1 cellular context compared by ENCODE assay signal in genomic region chr16:4614571-4615388, GRCh38.
A peak's percentile ranks its signal among the peaks of the same experiment; 100 is the strongest.
TF ChIP-seq lines count a peak whose summit lies in the region.

UBALD1 (minus strand) TSS chr16:4614888; CDS start chr16:4614797, 91 bp downstream.

TF ChIP-seq in K562, 482 proteins besides CTCF, POLR2A, EP300 and RAD21 (continued from another document and continues in another):
- no peak for TF ChIP-seq MGA (IDR thresholded peaks at IDR 0.05)
- peak in 1 of 2 experiments; percentile 90 for TF ChIP-seq AFF1 (IDR thresholded peaks at IDR 0.05; ENCODE audit: low read depth in 1 of 2, partially characterized antibody in 2 of 2)
- TF ChIP-seq CEBPG (CRISPR knock-in tag; IDR thresholded peaks at IDR 0.05), result no peak
- no peak for TF ChIP-seq CEBPG (tag; conservative IDR thresholded peaks at IDR 0.05 in 1 of 2, IDR thresholded peaks at IDR 0.05 in 1 of 2)
- no peak for TF ChIP-seq PRPF4 (IDR thresholded peaks at IDR 0.05; ENCODE audit: insufficient read depth, low read depth, low read length, poor library complexity, severe bottlenecking)
- no peak for TF ChIP-seq CEBPZ (IDR thresholded peaks at IDR 0.05; ENCODE audit: borderline replicate concordance, low read depth, low read length)
- no peak for TF ChIP-seq PHB (CRISPR knock-in tag; IDR thresholded peaks at IDR 0.05)
- no peak for TF ChIP-seq NCOA4 (IDR thresholded peaks at IDR 0.05; ENCODE audit: partially characterized antibody)
- TF ChIP-seq HNRNPL (IDR thresholded peaks at IDR 0.05; ENCODE audit: low read depth, low read length), result peak; percentile 96
- TF ChIP-seq ADNP (tag; IDR thresholded peaks at IDR 0.05), result no peak
- TF ChIP-seq ESRRB (CRISPR knock-in tag; IDR thresholded peaks at IDR 0.05; ENCODE audit: borderline replicate concordance), result no peak
- no peak for TF ChIP-seq MXD1 (CRISPR knock-in tag; IDR thresholded peaks at IDR 0.05; ENCODE audit: borderline replicate concordance, poor library complexity, severe bottlenecking)
- TF ChIP-seq JUN (IDR thresholded peaks at IDR 0.05; ENCODE audit: borderline replicate concordance, low read depth, low read length), result peak; percentile 94
- peak; percentile 86; the same call in 1 of the 2 replicates for TF ChIP-seq JUN (CRISPR knock-in tag; IDR thresholded peaks at IDR 0.05; ENCODE audit: borderline replicate concordance)
- TF ChIP-seq CHAMP1 (IDR thresholded peaks at IDR 0.05), result no peak
- no peak for TF ChIP-seq POLR2AphosphoS2 (IDR thresholded peaks at IDR 0.05; ENCODE audit: low read length)
- TF ChIP-seq ATF6 (CRISPR knock-in tag; IDR thresholded peaks at IDR 0.05), result no peak
- TF ChIP-seq RBM25 (IDR thresholded peaks at IDR 0.05; ENCODE audit: low read depth, low read length, severe bottlenecking), result no peak
- TF ChIP-seq KDM2B (CRISPR knock-in tag; IDR thresholded peaks at IDR 0.05), result peak; percentile 66; the same call in 1 of the 2 replicates
- TF ChIP-seq PML (IDR thresholded peaks at IDR 0.05; ENCODE audit: low read length), result peak; percentile 30; the same call in 1 of the 2 replicates
- TF ChIP-seq SNIP1 (IDR thresholded peaks at IDR 0.05; ENCODE audit: low read depth), result no peak
- TF ChIP-seq BRF1 (IDR thresholded peaks at IDR 0.05; ENCODE audit: borderline replicate concordance, extremely low read depth, insufficient read length), result no peak
- TF ChIP-seq ETV6 (IDR thresholded peaks at IDR 0.05; ENCODE audit: borderline replicate concordance in 1 of 2, low read depth in 2 of 2, low read length in 1 of 2), result no peak
- 0 out of 2 replicates have a peak, but pooled peaks have one; percentile 33 for TF ChIP-seq ETV6 (CRISPR knock-in tag; IDR thresholded peaks at IDR 0.05; ENCODE audit: borderline replicate concordance)
- TF ChIP-seq PYGO2 (tag; IDR thresholded peaks at IDR 0.05), result no peak
- peak; percentile 82 for TF ChIP-seq ATF3 (IDR thresholded peaks at IDR 0.05)
- TF ChIP-seq ATF3 (CRISPR knock-in tag; conservative IDR thresholded peaks at IDR 0.05), result peak; percentile 85
- no peak for TF ChIP-seq PTTG1 (tag; IDR thresholded peaks at IDR 0.05; ENCODE audit: low read depth)
- no peak for TF ChIP-seq TCFL5 (CRISPR knock-in tag; conservative IDR thresholded peaks at IDR 0.05)
- TF ChIP-seq CBX1 (IDR thresholded peaks at IDR 0.05; ENCODE audit: low read depth), result no peak
- no peak for TF ChIP-seq SIRT6 (IDR thresholded peaks at IDR 0.05; ENCODE audit: low read depth, low read length)
